ENCODE assay signal across 8 cellular contexts in genomic region chr9:32571969-32572899, GRCh38. TPM values are rescaled to one million over a fixed set of nuclear protein-coding genes. Genes with fewer than 3 reads are reported as not detected.
DNase-seq lines count a peak whose midpoint lies in the region; ATAC-seq, FAIRE-seq and TF ChIP-seq lines count a peak whose summit lies in the region.

No MANE protein-coding gene starts in this region.

- H3K27me3 Mint-ChIP-seq in activated naive CD8-positive, alpha-beta T cell treated with anti-CD3 and anti-CD28 coated beads, Interleukin-2, amount 50 U/mL, for 24 hours, result no peaks in the 10 kb centered on the region

- DNase-seq in GM03348 (ENCODE audit: low spot score) (peak; percentile 78), H54 (ENCODE audit: insufficient read length, low spot score) (peak; percentile 23), LHCN-M2 (ENCODE audit: low read depth) (peak; percentile 76), SKM-1 treated with dmso at 0.1 percent for 144 hours (lab: John Stamatoyannopoulos, UW; ENCODE audit: unreplicated experiment) (peak; percentile 70), left cardiac atrium (peak; percentile 56), prostate gland (ENCODE audit: low spot score) (peak; percentile 74), T1000 (lab: John Stamatoyannopoulos, UW) (no peak)
- peak; percentile 69 for DNase-seq in activated naive CD8-positive, alpha-beta T cell treated with anti-CD3 and anti-CD28 coated beads, Interleukin-2, amount 50 U/mL, for 24 hours

- peaks cover 30% of the 10 kb centered on the region for H3K4me1 Mint-ChIP-seq in activated naive CD8-positive, alpha-beta T cell treated with anti-CD3 and anti-CD28 coated beads, Interleukin-2, amount 50 U/mL, for 24 hours

- TF ChIP-seq POLR2A in H54 (IDR thresholded peaks at IDR 0.05; ENCODE audit: low read depth, low read length) (no peak), prostate gland (IDR thresholded peaks at IDR 0.05) (no peak)

- H3K4me3 ChIP-seq in prostate gland, result peak overlapping the region; percentile 70 to 80

- H3K27me3 ChIP-seq in prostate gland (replicated peaks; ENCODE audit: insufficient read depth), result no peaks in the 10 kb centered on the region

- H3K4me3 Mint-ChIP-seq in activated naive CD8-positive, alpha-beta T cell treated with anti-CD3 and anti-CD28 coated beads, Interleukin-2, amount 50 U/mL, for 24 hours, result peak overlapping the region; percentile 99

- WGBS in prostate gland, result 2% methylated on average over 17 of the region's 17 CpGs

- no peaks in the 10 kb centered on the region for H3K9me3 Mint-ChIP-seq in activated naive CD8-positive, alpha-beta T cell treated with anti-CD3 and anti-CD28 coated beads, Interleukin-2, amount 50 U/mL, for 24 hours

- H3K36me3 ChIP-seq in prostate gland, result no peaks in the 10 kb centered on the region

- peak overlapping the region; percentile 80 to 85 for H3K27ac ChIP-seq in prostate gland

- no peaks in the 10 kb centered on the region for H3K9me3 ChIP-seq in prostate gland

- intact Hi-C loops in left cardiac atrium (cut with DNase I), result loop anchor here in 1 of 2 donors (2.0 kb wide), 1 partner anchor 21 kb away; no protein-coding TSS in a partner anchor
- intact Hi-C loops in prostate gland (cut with DNase I), result loop anchor here (10.0 kb wide), 2 partner anchors 47 to 137 kb away; partner anchors contain the start of gene RIGI

- peak; percentile 95 for ATAC-seq in activated naive CD8-positive, alpha-beta T cell treated with anti-CD3 and anti-CD28 coated beads, Interleukin-2, amount 50 U/mL, for 24 hours
- ATAC-seq in left cardiac atrium, result peak; percentile 81 to 91

- FAIRE-seq in H54 (lab: Jason Lieb, UNC), result peak; percentile 95

- peak overlapping the region; percentile 97 for H3K27ac Mint-ChIP-seq in activated naive CD8-positive, alpha-beta T cell treated with anti-CD3 and anti-CD28 coated beads, Interleukin-2, amount 50 U/mL, for 24 hours

- peak; percentile 48 to 77 (median 64) for TF ChIP-seq CTCF in prostate gland (IDR thresholded peaks at IDR 0.05)

- peaks cover 17% of the 10 kb centered on the region for H3K36me3 Mint-ChIP-seq in activated naive CD8-positive, alpha-beta T cell treated with anti-CD3 and anti-CD28 coated beads, Interleukin-2, amount 50 U/mL, for 24 hours (ENCODE audit: low read depth)

- no peaks in the 10 kb centered on the region for H3K4me1 ChIP-seq in prostate gland (replicated peaks)

RNA-seq across cellular contexts. Expression of gene NDUFB6, which starts 0.7 kb away (rescaled TPM):
- total RNA-seq in LHCN-M2 (2014; rRNA removed) (59.9 and 76.2 TPM in 2 replicates), left cardiac atrium (100 to 1,000 TPM; 113 to 127 TPM), prostate gland (10 to 100 TPM; 43.0 to 56.4 TPM)
- polyA plus RNA-seq in LHCN-M2 (2012), result 103 TPM

RNA-seq across cellular contexts. Expression of gene TOPORS, which starts 19.8 kb away (rescaled TPM):
- 30.3 and 30.7 TPM in 2 replicates for total RNA-seq in LHCN-M2 (2014; rRNA removed)
- 6.5 TPM for polyA plus RNA-seq in LHCN-M2 (2012)
- total RNA-seq in left cardiac atrium, result 1 to 10 TPM; 8.5 to 9.5 TPM
- total RNA-seq in prostate gland, result 10 to 100 TPM; 18.2 to 27.2 TPM

RNA-seq across cellular contexts. Expression of gene SMIM27, which starts 20.1 kb away (rescaled TPM):
- total RNA-seq in LHCN-M2 (2014; rRNA removed) (4.4 and 5.1 TPM in 2 replicates), left cardiac atrium (10 to 100 TPM; 15.1 to 17.9 TPM), prostate gland (1 to 10 TPM; 6.4 to 8.3 TPM)
- 23.0 TPM for polyA plus RNA-seq in LHCN-M2 (2012)

RNA-seq across cellular contexts. Expression of gene RIGI, which starts 46.2 kb away (rescaled TPM):
- 10.3 and 18.4 TPM in 2 replicates for total RNA-seq in LHCN-M2 (2014; rRNA removed)
- polyA plus RNA-seq in LHCN-M2 (2012), result 5.2 TPM
- total RNA-seq in left cardiac atrium, result 1 to 10 TPM; 4.1 to 6.6 TPM
- total RNA-seq in prostate gland, result 1 to 10 TPM; 8.2 to 9.5 TPM
